Comparison of ENCODE assay signal across 21 cellular contexts in genomic region chr19:21590868-21591267, GRCh38.
DNase-seq lines count a peak whose midpoint lies in the region; ATAC-seq, FAIRE-seq and TF ChIP-seq lines count a peak whose summit lies in the region.
"Had no signal": no experiment of that assay in that cellular context is flagged by ENCODE, and none has a peak within 500 bp of the region (broad histone marks: within the 10 kb centered on the region; RNA-seq: fewer than 3 reads in every experiment).

No MANE protein-coding gene starts in this region.

- POLR2A ChIA-PET in CD8-positive, alpha-beta T cell (lab: Charles Lee), result interaction anchor here (0.7 to 1.0 kb wide), 2 partner anchors 11 to 86 kb away, joined by 3 read pairs; partner anchors contain the start of gene ZNF429
- POLR2A ChIA-PET in H1 (lab: Charles Lee; ENCODE audit: partially characterized antibody), result interaction anchor here (1.3 to 1.9 kb wide), 3 partner anchors 10 to 85 kb away, joined by 3 to 6 read pairs (median 5); partner anchors contain the start of gene ZNF429

- TF ChIP-seq POLR2A in H1 (IDR thresholded peaks at IDR 0.05; ENCODE audit: control extremely low read depth in 1 of 2, low read depth in 2 of 2, low read length in 2 of 2), result no peak

- no peak overlapping the region for H3K14ac ChIP-seq in H1 (ENCODE audit: insufficient read length)

- H2AK5ac ChIP-seq in H1 (ENCODE audit: low read depth, low read length), result no peak overlapping the region

- H3K9me3 ChIP-seq in CD8-positive, alpha-beta T cell (ENCODE audit: low read length), result no peaks in the 10 kb centered on the region
- no peaks in the 10 kb centered on the region for H3K9me3 ChIP-seq in H1 (ENCODE audit: insufficient read depth in 2 of 2, low read depth in 1 of 2, low read length in 1 of 2)
- no peaks in the 10 kb centered on the region for H3K9me3 ChIP-seq in neutrophil
- H3K9me3 ChIP-seq in BE2C, result no peaks in the 10 kb centered on the region
- H3K9me3 ChIP-seq: A549 had no signal

- no peaks in the 10 kb centered on the region for H3K27me3 Mint-ChIP-seq in CD8-positive, alpha-beta T cell (ENCODE audit: low read depth)
- H3K27me3 Mint-ChIP-seq: IgD-negative memory B cell had no signal

- no peak overlapping the region for H3K4ac ChIP-seq in H1 (replicated peaks; ENCODE audit: insufficient read length, low read depth, low read length)

- CTCF ChIA-PET in CD8-positive, alpha-beta T cell (lab: Charles Lee), result no interaction called here
- CTCF ChIA-PET in H1 (lab: Charles Lee; ENCODE audit: partially characterized antibody), result interaction anchor here (1.2 to 1.8 kb wide), 2 partner anchors 102 to 108 kb away, joined by 4 to 7 read pairs; no protein-coding TSS in a partner anchor

- no peak overlapping the region for H2BK20ac ChIP-seq in H1 (ENCODE audit: low read length)

- H2BK15ac ChIP-seq in H1 (ENCODE audit: low read length), result no peak overlapping the region

- no peaks in the 10 kb centered on the region for H3K27me3 ChIP-seq in CD8-positive, alpha-beta T cell (ENCODE audit: insufficient read depth, low read length)
- H3K27me3 ChIP-seq in H1 (replicated peaks in 1 of 4; ENCODE audit: control insufficient read depth in 3 of 4, extremely low read depth in 1 of 4, insufficient read depth in 3 of 4, low read length in 3 of 4) (peaks cover 0 to 10% (median 7%) of the 10 kb centered on the region in 4 experiments; a peak in 6 of 7 replicates), neutrophil (peaks cover 26% of the 10 kb centered on the region), foreskin keratinocyte (peaks cover 13% of the 10 kb centered on the region), BE2C (no peaks in the 10 kb centered on the region)
- H3K27me3 ChIP-seq: BLaER1 treated with 17β-estradiol and CSF1 and Interleukin-3, amounts not matched to agents 10 nM and 100 nM had no signal

- TF ChIP-seq RAD21 in H1 (IDR thresholded peaks at IDR 0.05 in 1 of 2, conservative IDR thresholded peaks at IDR 0.05 in 1 of 2; ENCODE audit: low read depth in 2 of 2, low read length in 2 of 2), result no peak

- H2BK12ac ChIP-seq in H1 (ENCODE audit: low read depth, low read length), result no peak overlapping the region

- H3K27ac ChIP-seq in CD8-positive, alpha-beta T cell (ENCODE audit: low read depth, low read length), result no peak overlapping the region
- H3K27ac ChIP-seq in H1 (ENCODE audit: low read depth, low read length) (no peak overlapping the region), neutrophil (peak overlapping the region; percentile 18), foreskin keratinocyte (no peak overlapping the region)
- H3K27ac ChIP-seq: 22Rv1, A549 had no signal

- H3K4me1 ChIP-seq in CD8-positive, alpha-beta T cell (ENCODE audit: insufficient read depth, low read length), result peaks cover 4% of the 10 kb centered on the region
- H3K4me1 ChIP-seq in H1 (replicated peaks in 1 of 4; ENCODE audit: control insufficient read depth in 3 of 4, insufficient read depth in 4 of 4, low read length in 3 of 4) (peaks cover 0 to 11% (median 6%) of the 10 kb centered on the region in 4 experiments; a peak in 6 of 7 replicates), neutrophil (ENCODE audit: control insufficient read depth in 1 of 2, insufficient read depth in 1 of 2, low read depth in 1 of 2, low read length in 1 of 2) (peaks cover 35 to 38% of the 10 kb centered on the region in 2 experiments), foreskin keratinocyte (no peaks in the 10 kb centered on the region), BE2C (no peaks in the 10 kb centered on the region)
- H3K4me1 ChIP-seq: A549 had no signal

- H4K8ac ChIP-seq in H1 (ENCODE audit: extremely low read depth, insufficient read depth, low read length), result no peak overlapping the region

- no peaks in the 10 kb centered on the region for H3K36me3 ChIP-seq in CD8-positive, alpha-beta T cell (ENCODE audit: insufficient read depth, low read length)
- H3K36me3 ChIP-seq in H1 (ENCODE audit: control insufficient read depth in 2 of 4, insufficient read depth in 4 of 4, low read length in 3 of 4), result no peaks in the 10 kb centered on the region
- no peaks in the 10 kb centered on the region for H3K36me3 ChIP-seq in neutrophil
- H3K36me3 ChIP-seq in BE2C, result no peaks in the 10 kb centered on the region
- H3K36me3 ChIP-seq: BLaER1 treated with 17β-estradiol and CSF1 and Interleukin-3, amounts not matched to agents 10 nM and 100 nM had no signal

- H3K23me2 ChIP-seq in H1 (ENCODE audit: low read depth, low read length), result peaks cover 7% of the 10 kb centered on the region; the same call in 1 of the 2 replicates

- H3K23ac ChIP-seq in H1 (ENCODE audit: insufficient read length), result no peak overlapping the region

- no peak overlapping the region for H2BK5ac ChIP-seq in H1 (ENCODE audit: low read depth, low read length)

- no peak for FAIRE-seq in H1 (lab: Jason Lieb, UNC)
- FAIRE-seq: A549, GM12892, GM18507, HTR-8/SVneo had no signal

- 80% methylated on average over 2 of the region's 2 CpGs; no CpG with 5 or more reads in 1 of the 2 experiments for WGBS in H1 (ENCODE audit: extremely low coverage in 1 of 2, insufficient coverage in 1 of 2, insufficient read length in 1 of 2, insufficient replicate concordance in 2 of 2, low coverage in 1 of 2, low lambda C conversion rate in 2 of 2, missing lambda C conversion rate in 1 of 2), 2 experiments

- no peaks in the 10 kb centered on the region for H4K20me1 ChIP-seq in H1 (replicated peaks in 1 of 2; ENCODE audit: control insufficient read depth in 1 of 2, insufficient read depth in 2 of 2, low read length in 2 of 2)
- H4K20me1 ChIP-seq: BLaER1 treated with 17β-estradiol and CSF1 and Interleukin-3, amounts not matched to agents 10 nM and 100 nM had no signal

- H3K4me3 Mint-ChIP-seq in CD8-positive, alpha-beta T cell, result no peak overlapping the region
- H3K4me3 Mint-ChIP-seq: CD8-positive, alpha-beta memory T cell; H9 had no signal

- H3K4me2 ChIP-seq in H1 (ENCODE audit: insufficient read depth in 1 of 2, low read depth in 2 of 2, low read length in 2 of 2), result no peak overlapping the region
- H3K4me2 ChIP-seq: A549; BLaER1 treated with 17β-estradiol and CSF1 and Interleukin-3, amounts not matched to agents 10 nM and 100 nM had no signal

- H2AFZ ChIP-seq in H1 (ENCODE audit: low read length), result no peak overlapping the region

- no peak overlapping the region for H2BK120ac ChIP-seq in H1 (replicated peaks; ENCODE audit: low read depth, low read length)

- intact Hi-C loops in Right ventricle myocardium superior (cut with DNase I), result no loop called here
- intact Hi-C loops in left cardiac atrium (cut with DNase I), result no loop called here
- intact Hi-C loops in CD8-positive, alpha-beta T cell (cut with DNase I, micrococcal nuclease), result no loop called here

- no peaks in the 10 kb centered on the region for H3K36me3 Mint-ChIP-seq in CD8-positive, alpha-beta T cell

- no peaks in the 10 kb centered on the region for H3K79me2 ChIP-seq in H1 (ENCODE audit: control insufficient read depth in 1 of 2, insufficient read depth in 2 of 2, low read length in 2 of 2)

- ATAC-seq in Right ventricle myocardium superior (ENCODE audit: poor library complexity), result peak; percentile 17
- ATAC-seq in left cardiac atrium, result no peak
- ATAC-seq in CD8-positive, alpha-beta T cell, result no peak
- no peak for ATAC-seq in foreskin keratinocyte
- ATAC-seq in GM21381 (IDR thresholded peaks at IDR 0.05; ENCODE audit: unreplicated experiment), result no peak
- ATAC-seq: A549 had no signal

- H3K4me3 ChIP-seq in CD8-positive, alpha-beta T cell (ENCODE audit: low read depth, low read length), result no peak overlapping the region
- H3K4me3 ChIP-seq in H1 (ENCODE audit: extremely low read depth in 1 of 4, insufficient read depth in 2 of 4, low read depth in 3 of 4, low read length in 4 of 4), result no peak overlapping the region
- H3K4me3 ChIP-seq in neutrophil (ENCODE audit: low read depth in 1 of 2, low read length in 1 of 2), result no peak overlapping the region
- no peak overlapping the region for H3K4me3 ChIP-seq in BE2C (ENCODE audit: low read depth, low read length)
- H3K4me3 ChIP-seq: A549; BLaER1 treated with 17β-estradiol and CSF1 and Interleukin-3, amounts not matched to agents 10 nM and 100 nM had no signal

- DNase-seq in Right ventricle myocardium superior (no peak), left cardiac atrium (no peak), H1 (ENCODE audit: low read depth in 1 of 2, low spot score in 2 of 2) (no peak), foreskin keratinocyte (no peak), BE2C (no peak)
- DNase-seq in CD8-positive, alpha-beta T cell, result no peak
- DNase-seq: CD8-positive, alpha-beta memory T cell; COR-L47; DMS 273 treated with DMSO at 0.1 percent for 48 hours; GDM1; GOT3; H9 had no signal

- no peak overlapping the region for H3K18ac ChIP-seq in H1 (ENCODE audit: extremely low read depth, low read length)

- H3K56ac ChIP-seq in H1 (replicated peaks; ENCODE audit: insufficient read length, low read depth, low read length), result no peak overlapping the region

- no peak overlapping the region for H4K5ac ChIP-seq in H1 (ENCODE audit: insufficient read length, low read depth, low read length)

- TF ChIP-seq EP300 in H1 (IDR thresholded peaks at IDR 0.05; ENCODE audit: borderline replicate concordance in 1 of 2, low read depth in 2 of 2, low read length in 2 of 2), result no peak

- H3K9ac ChIP-seq in H1 (replicated peaks in 1 of 4; ENCODE audit: extremely low read depth in 1 of 4, low read depth in 3 of 4, low read length in 3 of 4), result no peak overlapping the region
- H3K9ac ChIP-seq: BLaER1 treated with 17β-estradiol and CSF1 and Interleukin-3, amounts not matched to agents 10 nM and 100 nM had no signal

- no peak for TF ChIP-seq CTCF in CD8-positive, alpha-beta T cell (IDR thresholded peaks at IDR 0.05)
- TF ChIP-seq CTCF in H1 (IDR thresholded peaks at IDR 0.05; ENCODE audit: control extremely low read depth in 1 of 3, insufficient read depth in 1 of 3, low read depth in 1 of 3, low read length in 3 of 3), result no peak
- TF ChIP-seq CTCF in neutrophil (IDR thresholded peaks at IDR 0.05), result no peak
- TF ChIP-seq CTCF in foreskin keratinocyte (conservative IDR thresholded peaks at IDR 0.05), result no peak
- TF ChIP-seq CTCF in BE2C (IDR thresholded peaks at IDR 0.05; ENCODE audit: low read depth, low read length), result no peak

- H4K91ac ChIP-seq in H1 (replicated peaks; ENCODE audit: insufficient read length, low read length), result no peak overlapping the region

- H3K27ac Mint-ChIP-seq in CD8-positive, alpha-beta T cell, result peak overlapping the region; percentile 15
- H3K27ac Mint-ChIP-seq: H9, IgD-negative memory B cell had no signal

- H3K79me1 ChIP-seq in H1 (ENCODE audit: low read depth, low read length), result no peaks in the 10 kb centered on the region

- no peaks in the 10 kb centered on the region for H3K9me3 Mint-ChIP-seq in CD8-positive, alpha-beta T cell

- H3K4me1 Mint-ChIP-seq in CD8-positive, alpha-beta T cell (ENCODE audit: low read depth), result peaks cover 19% of the 10 kb centered on the region

TF ChIP-seq in H1, 55 proteins besides CTCF, POLR2A, EP300 and RAD21:
- TF ChIP-seq TCF12 (IDR thresholded peaks at IDR 0.05; ENCODE audit: low read depth, low read length) (no peak), JUND (IDR thresholded peaks at IDR 0.05; ENCODE audit: low read length) (no peak), SP1 (IDR thresholded peaks at IDR 0.05; ENCODE audit: low read depth, low read length) (peak; percentile 29; the same call in 1 of the 2 replicates)
